ENCODE assay signal across 7 cellular contexts in the genomic region with DNA sequence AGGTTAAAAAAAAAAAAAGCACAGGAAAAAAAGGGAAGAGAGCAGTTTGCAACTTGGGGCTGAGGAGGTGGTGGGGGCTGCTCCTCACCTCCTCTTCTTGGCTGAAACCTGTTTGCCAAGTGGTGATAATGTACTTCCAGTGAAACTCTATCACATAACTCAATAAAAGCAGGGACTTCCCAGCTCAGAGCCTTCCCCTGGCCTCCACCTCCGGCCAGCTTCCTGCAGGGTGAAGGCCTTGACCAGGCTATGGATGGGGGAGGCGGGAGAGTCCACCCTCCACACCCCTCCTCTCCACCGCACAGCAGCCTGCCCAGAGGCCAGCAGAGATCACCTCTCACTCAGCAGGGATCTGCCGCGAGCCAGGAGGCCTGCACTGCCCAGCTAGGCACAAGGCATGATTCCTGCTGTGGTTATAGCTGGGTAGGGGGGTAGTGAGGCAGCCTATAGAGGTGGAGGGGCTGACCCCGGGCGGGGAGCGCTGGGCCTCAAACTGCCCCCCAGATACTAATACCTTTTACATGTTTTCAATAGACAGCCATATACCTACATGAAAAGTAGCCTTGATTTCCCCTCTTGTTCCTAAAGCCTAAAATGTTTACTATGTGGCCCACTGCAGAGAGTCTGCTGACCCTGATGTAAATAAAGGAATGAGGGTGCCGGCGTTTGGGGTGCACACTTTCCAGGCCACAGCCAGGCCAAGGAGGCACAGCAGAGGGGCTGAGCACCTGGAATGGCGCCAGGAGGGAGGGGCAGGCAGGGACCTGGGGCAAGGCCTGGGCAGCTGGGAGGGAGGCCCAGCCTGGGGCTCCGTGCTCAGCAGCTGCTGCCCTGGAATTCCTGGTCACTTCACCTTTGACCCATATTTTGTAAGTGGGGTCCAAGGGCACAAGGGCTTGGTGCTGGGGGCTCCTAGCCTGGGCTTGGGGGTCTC. TPM values are rescaled to one million over a fixed set of nuclear protein-coding genes. Genes with fewer than 3 reads are reported as not detected.
A peak's percentile ranks its signal among the peaks of the same experiment; 100 is the strongest.
DNase-seq lines count a peak whose midpoint lies in the region; ATAC-seq, FAIRE-seq and TF ChIP-seq lines count a peak whose summit lies in the region.

No MANE protein-coding gene starts in this region.

- no peak overlapping the region for H4K8ac ChIP-seq in IMR-90 (ENCODE audit: low read depth in 2 of 2, low read length in 2 of 2)

- no peak overlapping the region for H3K23ac ChIP-seq in IMR-90 (ENCODE audit: low read depth, low read length)

- peaks cover 3 to 66% of the 10 kb centered on the region in 2 experiments; a peak in 3 of 4 replicates for H3K79me1 ChIP-seq in IMR-90 (ENCODE audit: low read depth in 1 of 2, low read length in 2 of 2)

- H2AFZ ChIP-seq in IMR-90 (replicated peaks; ENCODE audit: low read length, poor library complexity) (no peak overlapping the region), astrocyte (ENCODE audit: low read depth, low read length) (no peak overlapping the region)

- H4K20me1 ChIP-seq in IMR-90 (ENCODE audit: insufficient read depth, low read length) (peaks cover 87% of the 10 kb centered on the region), astrocyte (ENCODE audit: insufficient read depth, low read length) (peaks cover 91% of the 10 kb centered on the region)

- no peak overlapping the region for H3K9ac ChIP-seq in IMR-90 (ENCODE audit: low read depth, low read length)
- peak overlapping the region; percentile 18 for H3K9ac ChIP-seq in astrocyte (ENCODE audit: low read length)

- peak overlapping the region; percentile 0 for H2BK5ac ChIP-seq in IMR-90 (ENCODE audit: low read depth, low read length, poor library complexity, severe bottlenecking)

- no peak overlapping the region for H2AK9ac ChIP-seq in IMR-90 (replicated peaks; ENCODE audit: low read depth, low read length, poor library complexity)

- H3K9me3 Mint-ChIP-seq in astrocyte (ENCODE audit: unreplicated experiment): no peaks in the 10 kb centered on the region
- no peaks in the 10 kb centered on the region for H3K9me3 Mint-ChIP-seq in stimulated activated memory B cell treated with anti-CD40 and anti-IgM and Interleukin-4, amounts not matched to agents 10 μg/mL and 1 μg/mL and 100 μg/mL, for 72 hours

- no peak for TF ChIP-seq POLR2A in IMR-90 (IDR thresholded peaks at IDR 0.05; ENCODE audit: low read depth, low read length)

- H3K36me3 ChIP-seq in IMR-90 (ENCODE audit: control insufficient read depth, insufficient read depth, low read length) (peaks cover 6% of the 10 kb centered on the region; the same call in 1 of the 2 replicates), astrocyte (ENCODE audit: insufficient read depth, low read length) (no peaks in the 10 kb centered on the region)

- no peak overlapping the region for H2BK20ac ChIP-seq in IMR-90 (ENCODE audit: low read depth, low read length)

- no peak overlapping the region for H4K5ac ChIP-seq in IMR-90 (ENCODE audit: low read depth, low read length)

- no peak overlapping the region for H3K18ac ChIP-seq in IMR-90 (ENCODE audit: low read depth, low read length)

- H3K4me3 ChIP-seq in IMR-90 (ENCODE audit: insufficient read depth, low read depth, low read length) (no peak overlapping the region), astrocyte (ENCODE audit: insufficient read depth, low read depth, low read length) (no peak overlapping the region)

- no CpG with 5 or more reads among the region's 12 CpGs for WGBS in IMR-90 (ENCODE audit: extremely low coverage in 2 of 2, insufficient read length in 1 of 2), 2 experiments

- ATAC-seq in IMR-90 (ENCODE audit: low read depth) (peak; percentile 66), GM21576 (IDR thresholded peaks at IDR 0.05; ENCODE audit: unreplicated experiment) (no peak)
- no peak for ATAC-seq in stimulated activated memory B cell treated with anti-CD40 and anti-IgM and Interleukin-4, amounts not matched to agents 10 μg/mL and 1 μg/mL and 100 μg/mL, for 72 hours

- POLR2A ChIA-PET in IMR-90 (lab: Charles Lee; ENCODE audit: unreplicated experiment): no interaction called here

- no peak for TF ChIP-seq RAD21 in IMR-90 (IDR thresholded peaks at IDR 0.05; ENCODE audit: low read length)

- H3K9me1 ChIP-seq in IMR-90 (ENCODE audit: insufficient read depth, low read length): peaks cover 11% of the 10 kb centered on the region

- H2AK5ac ChIP-seq in IMR-90 (ENCODE audit: low read depth, low read length): no peak overlapping the region

- H3K27me3 ChIP-seq in IMR-90 (ENCODE audit: control insufficient read depth, insufficient read depth, low read length) (no peaks in the 10 kb centered on the region), astrocyte (ENCODE audit: insufficient read depth, low read length) (no peaks in the 10 kb centered on the region), layer of hippocampus (ENCODE audit: control insufficient read depth, insufficient read depth, low read length) (no peaks in the 10 kb centered on the region)

- no peak overlapping the region for H2BK15ac ChIP-seq in IMR-90 (ENCODE audit: low read depth, low read length)

- no peak overlapping the region for H3K14ac ChIP-seq in IMR-90 (replicated peaks; ENCODE audit: low read depth, low read length)

- no peak for FAIRE-seq in astrocyte (lab: Jason Lieb, UNC)

- peaks cover 46% of the 10 kb centered on the region for H3K4me1 Mint-ChIP-seq in astrocyte (ENCODE audit: low read depth, unreplicated experiment)
- peaks cover 84% of the 10 kb centered on the region for H3K4me1 Mint-ChIP-seq in stimulated activated memory B cell treated with anti-CD40 and anti-IgM and Interleukin-4, amounts not matched to agents 10 μg/mL and 1 μg/mL and 100 μg/mL, for 72 hours

- dilution Hi-C loops in IMR-90 (cut with HindIII; ENCODE audit: low sequenced_read_pairs, unreplicated experiment): no loop called here

- H3K36me3 Mint-ChIP-seq in astrocyte (ENCODE audit: low read depth, unreplicated experiment): peaks cover 4% of the 10 kb centered on the region
- peaks cover 28% of the 10 kb centered on the region for H3K36me3 Mint-ChIP-seq in stimulated activated memory B cell treated with anti-CD40 and anti-IgM and Interleukin-4, amounts not matched to agents 10 μg/mL and 1 μg/mL and 100 μg/mL, for 72 hours

- no peak overlapping the region for H3K4ac ChIP-seq in IMR-90 (ENCODE audit: low read depth, low read length)

- CTCF ChIA-PET in IMR-90 (lab: Yijun Ruan, JAX): no interaction called here

- no TSS peak for BruUV-seq in IMR-90 (replicated peaks; lab: Mats Ljungman, UMichigan)

- no peaks in the 10 kb centered on the region for H3K9me3 ChIP-seq in IMR-90 (ENCODE audit: control insufficient read depth, insufficient read depth, low read length)
- no peaks in the 10 kb centered on the region for H3K9me3 ChIP-seq in astrocyte (ENCODE audit: insufficient read depth, low read depth, low read length)

- peaks cover 98% of the 10 kb centered on the region for H3K79me2 ChIP-seq in astrocyte (ENCODE audit: insufficient read depth, low read length)

- H3K56ac ChIP-seq in IMR-90 (ENCODE audit: extremely low read depth, insufficient read depth, low read length): no peak overlapping the region

- no peaks in the 10 kb centered on the region for H3K27me3 Mint-ChIP-seq in astrocyte (ENCODE audit: low read depth, unreplicated experiment)
- no peaks in the 10 kb centered on the region for H3K27me3 Mint-ChIP-seq in stimulated activated memory B cell treated with anti-CD40 and anti-IgM and Interleukin-4, amounts not matched to agents 10 μg/mL and 1 μg/mL and 100 μg/mL, for 72 hours

- in situ Hi-C loops in IMR-90 (cut with MboI; ENCODE audit: low sequenced_read_pairs): no loop called here

- TF ChIP-seq CTCF in IMR-90 (conservative IDR thresholded peaks at IDR 0.05; ENCODE audit: low read depth, low read length) (no peak), astrocyte (IDR thresholded peaks at IDR 0.05; ENCODE audit: insufficient read depth, low read depth, low read length) (no peak)

- H3K4me3 Mint-ChIP-seq in astrocyte (ENCODE audit: unreplicated experiment): peak overlapping the region; percentile 54
- H3K4me3 Mint-ChIP-seq in stimulated activated memory B cell treated with anti-CD40 and anti-IgM and Interleukin-4, amounts not matched to agents 10 μg/mL and 1 μg/mL and 100 μg/mL, for 72 hours: peak overlapping the region; percentile 77

- DNase-seq in IMR-90 (peak; percentile 39), astrocyte (ENCODE audit: low read depth) (no peak), HPDE6-E6E7 (ENCODE audit: extremely low spot score) (no peak), iPS-NIHi11 (ENCODE audit: low spot score) (no peak)

- no peak overlapping the region for H4K91ac ChIP-seq in IMR-90 (ENCODE audit: insufficient read depth, low read depth, low read length)

- no peak overlapping the region for H2BK120ac ChIP-seq in IMR-90 (ENCODE audit: low read depth, low read length)

- intact Hi-C loops in IMR-90 (cut with micrococcal nuclease): no loop called here

- no peak overlapping the region for H3K27ac Mint-ChIP-seq in astrocyte (ENCODE audit: unreplicated experiment)
- H3K27ac Mint-ChIP-seq in stimulated activated memory B cell treated with anti-CD40 and anti-IgM and Interleukin-4, amounts not matched to agents 10 μg/mL and 1 μg/mL and 100 μg/mL, for 72 hours: peak overlapping the region; percentile 95

- H3K27ac ChIP-seq in IMR-90 (ENCODE audit: insufficient read depth, low read length) (peak overlapping the region; percentile 26; the same call in 1 of the 2 replicates), astrocyte (ENCODE audit: low read depth, low read length) (no peak overlapping the region), layer of hippocampus (ENCODE audit: low read depth, low read length) (peak overlapping the region; percentile 48)

- H3K4me2 ChIP-seq in IMR-90 (ENCODE audit: low read depth, low read length) (peak overlapping the region; percentile 7; the same call in 1 of the 2 replicates), astrocyte (ENCODE audit: low read length) (no peak overlapping the region)

- H3K4me1 ChIP-seq in IMR-90 (ENCODE audit: control insufficient read depth, insufficient read depth, low read length) (peaks cover 27% of the 10 kb centered on the region), astrocyte (ENCODE audit: insufficient read depth, low read length) (peaks cover 7% of the 10 kb centered on the region)

TF ChIP-seq in IMR-90, 13 proteins besides CTCF, POLR2A, EP300 and RAD21 (continues in another document):
- TF ChIP-seq SMC3 (IDR thresholded peaks at IDR 0.05; ENCODE audit: low read depth, low read length) (no peak), CEBPB (IDR thresholded peaks at IDR 0.05; ENCODE audit: low read depth, low read length) (no peak), RFX5 (IDR thresholded peaks at IDR 0.05; ENCODE audit: low read depth, low read length) (no peak), MXI1 (IDR thresholded peaks at IDR 0.05; ENCODE audit: borderline replicate concordance, low read depth, low read length) (no peak), BHLHE40 (IDR thresholded peaks at IDR 0.05; ENCODE audit: low read depth, low read length) (no peak)

RNA-seq across cellular contexts. Expression of a gene that starts 10.3 kb away (rescaled TPM):
- total RNA-seq in IMR-90 (2012; rRNA removed) (4.8 and 5.6 TPM in 2 replicates), astrocyte (35.0 and 36.3 TPM in 2 replicates)
- polyA plus RNA-seq in IMR-90 (2012; rRNA removed): 11.2 and 17.7 TPM in 2 replicates
- polyA plus RNA-seq in IMR-90 (2012; cell fraction: cytosol; rRNA removed): 5.0 and 14.2 TPM in 2 replicates
- 13.5 and 27.0 TPM in 2 replicates for polyA plus RNA-seq in IMR-90 (2012; cell fraction: nucleus; rRNA removed; ENCODE audit: low replicate concordance)

RNA-seq across cellular contexts. Expression of a gene that starts 30.3 kb away (rescaled TPM):
- 2.5 and 3.3 TPM in 2 replicates for total RNA-seq in IMR-90 (2012; rRNA removed)
- 20.3 and 25.2 TPM in 2 replicates for polyA plus RNA-seq in IMR-90 (2012; rRNA removed)
- polyA plus RNA-seq in IMR-90 (2012; cell fraction: cytosol; rRNA removed): 18.7 and 34.1 TPM in 2 replicates
- 60.8 and 109 TPM in 2 replicates for polyA plus RNA-seq in IMR-90 (2012; cell fraction: nucleus; rRNA removed; ENCODE audit: low replicate concordance)
- 34.7 and 34.8 TPM in 2 replicates for total RNA-seq in astrocyte
